11 cellular contexts compared by ENCODE assay signal in the genomic region with DNA sequence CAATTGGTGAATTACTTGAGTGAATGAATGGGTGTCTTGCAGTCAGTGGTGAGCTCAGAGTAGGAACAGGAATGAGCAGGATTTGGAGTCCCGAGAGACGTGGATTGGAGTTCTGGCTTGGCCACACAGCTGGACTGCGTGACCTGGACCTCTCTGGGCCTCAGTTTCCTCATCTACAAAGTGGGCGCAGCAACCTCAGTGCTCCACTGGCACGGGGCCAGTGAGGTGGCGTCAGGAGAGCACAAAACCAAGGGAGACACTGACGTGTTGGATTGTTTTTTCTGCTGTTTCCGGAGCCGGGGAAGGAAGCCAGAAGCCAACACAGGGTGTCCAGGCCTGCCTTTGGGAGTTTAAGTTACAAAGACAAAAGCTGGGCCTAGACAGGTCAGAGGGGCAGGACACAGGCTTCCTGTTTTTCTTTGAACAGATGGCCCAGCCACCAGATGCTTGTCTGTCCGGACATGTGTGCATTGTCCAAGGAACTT. TPM values are rescaled to one million over a fixed set of nuclear protein-coding genes. Genes with fewer than 3 reads are reported as not detected.
A peak's percentile ranks its signal among the peaks of the same experiment; 100 is the strongest.
DNase-seq lines count a peak whose midpoint lies in the region; ATAC-seq and TF ChIP-seq lines count a peak whose summit lies in the region.
"Had no signal": no experiment of that assay in that cellular context is flagged by ENCODE, and none has a peak within 500 bp of the region (broad histone marks: within the 10 kb centered on the region; RNA-seq: fewer than 3 reads in every experiment).

No MANE protein-coding gene starts in this region.

- no peaks in the 10 kb centered on the region for H3K9me2 ChIP-seq in DOHH2 (replicated peaks; ENCODE audit: control insufficient read depth, low read length)

- H3K9me3 ChIP-seq in DOHH2 (ENCODE audit: control insufficient read depth, insufficient read depth, low read length) (no peaks in the 10 kb centered on the region), ovary (no peaks in the 10 kb centered on the region)

- H3K4me3 ChIP-seq in DOHH2 (ENCODE audit: low read length) (no peak overlapping the region), ovary (no peak overlapping the region)

- peaks cover 33% of the 10 kb centered on the region for H3K4me1 ChIP-seq in DOHH2 (ENCODE audit: control insufficient read depth, low read length)
- H3K4me1 ChIP-seq in ovary (ENCODE audit: insufficient read depth): no peaks in the 10 kb centered on the region

- TF ChIP-seq CTCF in DOHH2 (IDR thresholded peaks at IDR 0.05; ENCODE audit: low read depth, low read length, poor library complexity, severe bottlenecking) (no peak), ovary (IDR thresholded peaks at IDR 0.05) (no peak), GM10248 (IDR thresholded peaks at IDR 0.05; ENCODE audit: control extremely low read depth, extremely low read depth, low read depth, missing control alignments) (no peak)

- no peak overlapping the region for H3K27ac ChIP-seq in DOHH2 (ENCODE audit: low read depth, low read length)
- peak overlapping the region in 1 of 2 donors; percentile 30 for H3K27ac ChIP-seq in ovary

- no peaks in the 10 kb centered on the region for H3K79me2 ChIP-seq in DOHH2 (ENCODE audit: control insufficient read depth, low read length)

- H3K27me3 ChIP-seq in DOHH2 (ENCODE audit: control insufficient read depth, low read length) (no peaks in the 10 kb centered on the region), ovary (no peaks in the 10 kb centered on the region)

- CTCF ChIA-PET in GM10248 (lab: Yijun Ruan, JAX): interaction anchor here (1.3 kb wide), 1 partner anchor 25 kb away, joined by 4 read pairs; no protein-coding TSS in a partner anchor

- H4K20me1 ChIP-seq in DOHH2 (ENCODE audit: control insufficient read depth, insufficient read depth, low read depth, low read length): no peaks in the 10 kb centered on the region

- intact Hi-C loops in ovary (cut with DNase I): no loop called here

- no peak for TF ChIP-seq POLR2A in ovary (IDR thresholded peaks at IDR 0.05)

- peaks cover 5% of the 10 kb centered on the region; the same call in 1 of the 2 replicates for H3F3A ChIP-seq in DOHH2 (ENCODE audit: control insufficient read depth, insufficient read depth)

- DNase-seq in fibroblast of the conjunctiva (ENCODE audit: low read depth): peak; percentile 41
- DNase-seq in ovary: peak; percentile 72 to 87 (median 78)
- no peak for DNase-seq in NCI-H2171 treated with DMSO at 0.1 percent for 48 hours (lab: John Stamatoyannopoulos, UW)
- no peak for DNase-seq in NCI-H226
- DNase-seq in NCI-H1417 treated with DMSO at 0.1 percent for 48 hours (lab: John Stamatoyannopoulos, UW): no peak
- no peak for DNase-seq in GM10248 (ENCODE audit: extremely low spot score)

- POLR2A ChIA-PET in GM10248 (lab: Yijun Ruan, JAX): interaction anchor here (0.5 kb wide), 1 partner anchor 38 kb away, joined by 4 read pairs; no protein-coding TSS in a partner anchor

- 19 to 25% (median 24%) methylated on average over 10 of the region's 10 CpGs for WGBS in ovary, 3 donors

- no peaks in the 10 kb centered on the region for H3K36me3 ChIP-seq in DOHH2 (ENCODE audit: control insufficient read depth, low read length)
- H3K36me3 ChIP-seq in ovary: no peaks in the 10 kb centered on the region

- ATAC-seq in SK-N-SH treated with all-trans-retinoic acid at 6 μM for 48 hours: peak; percentile 80

- H3K4me2 ChIP-seq in DOHH2 (ENCODE audit: low read length): peak overlapping the region; percentile 38

- no peak for TF ChIP-seq EP300 in ovary (IDR thresholded peaks at IDR 0.05)

TF ChIP-seq in SK-N-SH treated with all-trans-retinoic acid at 6 μM for 48 hours, 23 proteins besides CTCF, POLR2A, EP300 and RAD21:
- TF ChIP-seq, protein P1, sequence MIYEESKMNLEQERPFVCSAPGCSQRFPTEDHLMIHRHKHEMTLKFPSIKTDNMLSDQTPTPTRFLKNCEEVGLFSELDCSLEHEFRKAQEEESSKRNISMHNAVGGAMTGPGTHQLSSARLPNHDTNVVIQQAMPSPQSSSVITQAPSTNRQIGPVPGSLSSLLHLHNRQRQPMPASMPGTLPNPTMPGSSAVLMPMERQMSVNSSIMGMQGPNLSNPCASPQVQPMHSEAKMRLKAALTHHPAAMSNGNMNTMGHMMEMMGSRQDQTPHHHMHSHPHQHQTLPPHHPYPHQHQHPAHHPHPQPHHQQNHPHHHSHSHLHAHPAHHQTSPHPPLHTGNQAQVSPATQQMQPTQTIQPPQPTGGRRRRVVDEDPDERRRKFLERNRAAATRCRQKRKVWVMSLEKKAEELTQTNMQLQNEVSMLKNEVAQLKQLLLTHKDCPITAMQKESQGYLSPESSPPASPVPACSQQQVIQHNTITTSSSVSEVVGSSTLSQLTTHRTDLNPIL (CRISPR knock-in tag; IDR thresholded peaks at IDR 0.05; ENCODE audit: low read depth): 0 out of 2 replicates have a peak, but pooled peaks have one; percentile 17
- TF ChIP-seq, protein P2, sequence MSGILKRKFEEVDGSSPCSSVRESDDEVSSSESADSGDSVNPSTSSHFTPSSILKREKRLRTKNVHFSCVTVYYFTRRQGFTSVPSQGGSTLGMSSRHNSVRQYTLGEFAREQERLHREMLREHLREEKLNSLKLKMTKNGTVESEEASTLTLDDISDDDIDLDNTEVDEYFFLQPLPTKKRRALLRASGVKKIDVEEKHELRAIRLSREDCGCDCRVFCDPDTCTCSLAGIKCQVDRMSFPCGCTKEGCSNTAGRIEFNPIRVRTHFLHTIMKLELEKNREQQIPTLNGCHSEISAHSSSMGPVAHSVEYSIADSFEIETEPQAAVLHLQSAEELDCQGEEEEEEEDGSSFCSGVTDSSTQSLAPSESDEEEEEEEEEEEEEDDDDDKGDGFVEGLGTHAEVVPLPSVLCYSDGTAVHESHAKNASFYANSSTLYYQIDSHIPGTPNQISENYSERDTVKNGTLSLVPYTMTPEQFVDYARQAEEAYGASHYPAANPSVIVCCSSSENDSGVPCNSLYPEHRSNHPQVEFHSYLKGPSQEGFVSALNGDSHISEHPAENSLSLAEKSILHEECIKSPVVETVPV (CRISPR knock-in tag; IDR thresholded peaks at IDR 0.05): 0 out of 2 replicates have a peak, but pooled peaks have one; percentile 52
- TF ChIP-seq RARB (CRISPR knock-in tag; IDR thresholded peaks at IDR 0.05) (no peak), TCF4 (CRISPR knock-in tag; IDR thresholded peaks at IDR 0.05; ENCODE audit: borderline replicate concordance) (peak; percentile 82; the same call in 1 of the 2 replicates)

RNA-seq across cellular contexts. Expression of a gene that starts 6.5 kb away (rescaled TPM):
- total RNA-seq in ovary: 10 to 100 TPM; 17.2 to 60.0 (median 38.0) TPM
- polyA plus RNA-seq in ovary: 10 to 100 TPM; 12.8 to 18.0 TPM
- polyA plus RNA-seq: neural cell had no signal

RNA-seq across cellular contexts. Expression of a gene that starts 27.1 kb away (rescaled TPM):
- total RNA-seq in ovary: not detected
- polyA plus RNA-seq in ovary: not detected
- total RNA-seq: OCI-LY7, urinary bladder had no signal
- polyA plus RNA-seq: neural cell, urinary bladder had no signal

RNA-seq across cellular contexts. Expression of a gene that starts 29.4 kb away (rescaled TPM):
- total RNA-seq in ovary: under 1 TPM in 3 of 7 donors, not detected in 4; 0.50 to 0.93 (median 0.51) TPM
- under 1 TPM in 1 of 2 donors, not detected in 1; 0.86 TPM for polyA plus RNA-seq in ovary
- total RNA-seq: OCI-LY7, urinary bladder had no signal
- polyA plus RNA-seq: neural cell had no signal

Comparison
In these comparisons a context has a peak if more than half of its experiments do, and no peak if none do; other contexts are left out.
1. DNase-seq: peak in fibroblast of the conjunctiva (single experiment) and ovary (5 of 5); none in NCI-H2171 treated with DMSO at 0.1 percent for 48 hours (single experiment), NCI-H226 (single experiment), NCI-H1417 treated with DMSO at 0.1 percent for 48 hours (single experiment) and GM10248 (single experiment).